13 cellular contexts compared by ENCODE assay signal in the genomic region with DNA sequence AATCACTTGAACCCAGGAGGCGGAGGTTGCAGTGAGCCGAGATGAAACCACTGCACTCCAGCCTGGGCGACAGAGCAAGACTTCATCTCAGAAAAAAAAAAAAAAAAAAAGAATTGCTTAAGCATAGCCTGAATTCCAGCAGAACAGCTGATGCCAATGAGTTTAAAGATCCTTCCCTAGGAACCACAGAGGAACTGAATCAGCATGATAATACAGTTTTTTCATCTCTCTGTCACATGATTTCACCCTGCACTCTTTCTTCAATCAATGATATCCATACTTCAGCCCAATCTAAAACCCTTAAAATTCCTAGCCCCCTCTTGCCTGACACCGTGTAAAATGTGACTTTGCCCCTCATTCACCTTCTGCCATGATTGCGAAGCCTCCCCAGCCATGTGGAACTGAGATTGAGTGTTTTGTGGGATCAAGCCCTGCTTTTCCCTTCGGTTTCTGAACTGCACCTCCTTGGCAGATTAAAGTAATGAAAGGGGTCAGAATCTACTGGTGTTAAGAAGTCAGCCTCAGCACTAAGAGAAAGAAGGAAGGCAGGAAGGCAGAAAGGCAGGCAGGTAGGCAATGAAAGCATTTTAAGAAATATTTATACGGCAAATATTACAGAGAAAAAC. TPM values are rescaled to one million over a fixed set of nuclear protein-coding genes. Genes with fewer than 3 reads are reported as not detected.
DNase-seq lines count a peak whose midpoint lies in the region; ATAC-seq and TF ChIP-seq lines count a peak whose summit lies in the region.
"Had no signal": no experiment of that assay in that cellular context is flagged by ENCODE, and none has a peak within 500 bp of the region (broad histone marks: within the 10 kb centered on the region; RNA-seq: fewer than 3 reads in every experiment).

No MANE protein-coding gene starts in this region.

- H3K27me3 ChIP-seq in brain microvascular endothelial cell (replicated peaks) (no peaks in the 10 kb centered on the region), body of pancreas (no peaks in the 10 kb centered on the region), Caco-2 (replicated peaks; ENCODE audit: control insufficient read depth, insufficient read depth, low read length) (no peaks in the 10 kb centered on the region)
- H3K27me3 ChIP-seq: BLaER1 treated with 17β-estradiol and CSF1 and Interleukin-3, amounts not matched to agents 10 nM and 100 nM; gastrocnemius medialis had no signal

- H3K27ac Mint-ChIP-seq in Caco-2 (ENCODE audit: unreplicated experiment), result no peak overlapping the region
- H3K27ac Mint-ChIP-seq: activated naive CD8-positive, alpha-beta T cell treated with anti-CD3 and anti-CD28 coated beads, Interleukin-2, amount 50 U/mL, for 24 hours; stimulated activated naive CD8-positive, alpha-beta T cell treated with anti-CD3 and anti-CD28 coated beads, Interleukin-15, Interleukin-2, amounts not matched to agents 100 ng/mL and 50 ng/mL, for 24 hours had no signal

- WGBS in body of pancreas, 2 donors, result 77 to 90% methylated on average over 7 of the region's 7 CpGs

- no peaks in the 10 kb centered on the region for H3K9me3 Mint-ChIP-seq in Caco-2 (ENCODE audit: unreplicated experiment)
- H3K9me3 Mint-ChIP-seq: activated naive CD8-positive, alpha-beta T cell treated with anti-CD3 and anti-CD28 coated beads, Interleukin-2, amount 50 U/mL, for 24 hours; stimulated activated naive CD8-positive, alpha-beta T cell treated with anti-CD3 and anti-CD28 coated beads, Interleukin-15, Interleukin-2, amounts not matched to agents 100 ng/mL and 50 ng/mL, for 24 hours had no signal

- no peak for TF ChIP-seq CTCF in brain microvascular endothelial cell (IDR thresholded peaks at IDR 0.05; ENCODE audit: low read depth, low read length, missing control alignments)
- TF ChIP-seq CTCF in body of pancreas (IDR thresholded peaks at IDR 0.05), result no peak
- no peak for TF ChIP-seq CTCF in Caco-2 (IDR thresholded peaks at IDR 0.05; ENCODE audit: insufficient read depth in 1 of 2, low read depth in 1 of 2, low read length in 1 of 2, severe bottlenecking in 1 of 2, unreplicated experiment in 1 of 2)

- H3K9me3 ChIP-seq in body of pancreas (no peaks in the 10 kb centered on the region), Caco-2 (no peaks in the 10 kb centered on the region)
- H3K9me3 ChIP-seq: BLaER1 treated with 17β-estradiol and CSF1 and Interleukin-3, amounts not matched to agents 10 nM and 100 nM; gastrocnemius medialis had no signal

- H3K36me3 ChIP-seq in brain microvascular endothelial cell (replicated peaks) (no peaks in the 10 kb centered on the region), body of pancreas (replicated peaks in 1 of 2; ENCODE audit: insufficient read depth in 1 of 2, low read depth in 2 of 2) (no peaks in the 10 kb centered on the region), Caco-2 (ENCODE audit: control insufficient read depth, insufficient read depth, low read length) (no peaks in the 10 kb centered on the region)
- H3K36me3 ChIP-seq: BLaER1 treated with 17β-estradiol and CSF1 and Interleukin-3, amounts not matched to agents 10 nM and 100 nM; gastrocnemius medialis had no signal

- peak; percentile 81 for DNase-seq in AG08395 (ENCODE audit: low spot score)
- DNase-seq in HT1080 (ENCODE audit: low read depth), result peak; percentile 62
- peak; percentile 60 for DNase-seq in brain microvascular endothelial cell
- peak; percentile 82 for DNase-seq in iris pigment epithelial cell (ENCODE audit: low read depth)
- DNase-seq in hippocampal formation (lab: John Stamatoyannopoulos, UW), result no peak
- no peak for DNase-seq in body of pancreas
- DNase-seq in Caco-2, result no peak
- DNase-seq in activated CD8-positive, alpha-beta memory T cell treated with anti-CD3 and anti-CD28 coated beads, Interleukin-2, amount 50 U/mL, for 48 hours, result no peak
- DNase-seq: activated naive CD8-positive, alpha-beta T cell treated with anti-CD3 and anti-CD28 coated beads, Interleukin-2, amount 50 U/mL, for 24 hours; gastrocnemius medialis; SHP77 treated with DMSO at 0.1 percent for 48 hours had no signal

- intact Hi-C loops in body of pancreas (cut with DNase I), result no loop called here
- intact Hi-C loops in Caco-2 (cut with micrococcal nuclease; ENCODE audit: unreplicated experiment), result no loop called here

- in situ Hi-C loops in brain microvascular endothelial cell (cut with HindIII; ENCODE audit: low pct_ligation_motif_present, low sequenced_read_pairs), result loop anchor here (25.0 kb wide), 1 partner anchor 362 kb away; no protein-coding TSS in a partner anchor

- no peak for TF ChIP-seq POLR2A in body of pancreas (IDR thresholded peaks at IDR 0.05)

- no peak overlapping the region for H3K4me3 Mint-ChIP-seq in Caco-2 (ENCODE audit: unreplicated experiment)
- H3K4me3 Mint-ChIP-seq: activated naive CD8-positive, alpha-beta T cell treated with anti-CD3 and anti-CD28 coated beads, Interleukin-2, amount 50 U/mL, for 24 hours; stimulated activated naive CD8-positive, alpha-beta T cell treated with anti-CD3 and anti-CD28 coated beads, Interleukin-15, Interleukin-2, amounts not matched to agents 100 ng/mL and 50 ng/mL, for 24 hours had no signal

- peak overlapping the region; percentile 12 for H3K27ac ChIP-seq in brain microvascular endothelial cell
- no peak overlapping the region for H3K27ac ChIP-seq in body of pancreas
- H3K27ac ChIP-seq: gastrocnemius medialis had no signal

- CTCF ChIA-PET in Caco-2 (lab: Charles Lee), result no interaction called here

- H3K4me1 Mint-ChIP-seq in Caco-2 (ENCODE audit: low read depth, unreplicated experiment), result no peaks in the 10 kb centered on the region
- H3K4me1 Mint-ChIP-seq: activated naive CD8-positive, alpha-beta T cell treated with anti-CD3 and anti-CD28 coated beads, Interleukin-2, amount 50 U/mL, for 24 hours had no signal

- POLR2A ChIA-PET in Caco-2 (lab: Charles Lee), result no interaction called here

- H3K4me3 ChIP-seq in brain microvascular endothelial cell (ENCODE audit: low read depth, low read length) (no peak overlapping the region), body of pancreas (no peak overlapping the region), Caco-2 (ENCODE audit: low read depth, low read length) (no peak overlapping the region)
- H3K4me3 ChIP-seq: BLaER1 treated with 17β-estradiol and CSF1 and Interleukin-3, amounts not matched to agents 10 nM and 100 nM; gastrocnemius medialis had no signal

- no TSS peak for BruUV-seq in Caco-2 (replicated peaks; lab: Mats Ljungman, UMichigan)

- H3K4me1 ChIP-seq in body of pancreas (peaks cover 6% of the 10 kb centered on the region), Caco-2 (0 out of 2 replicates have a peak, but pooled peaks cover 4% of the 10 kb centered on the region)
- H3K4me1 ChIP-seq: gastrocnemius medialis had no signal

- no peak for ATAC-seq in body of pancreas
- ATAC-seq: activated naive CD8-positive, alpha-beta T cell treated with anti-CD3 and anti-CD28 coated beads, Interleukin-2, amount 50 U/mL, for 24 hours; gastrocnemius medialis had no signal

- H3K27me3 Mint-ChIP-seq in Caco-2 (ENCODE audit: insufficient read depth, unreplicated experiment), result no peaks in the 10 kb centered on the region
- H3K27me3 Mint-ChIP-seq: activated naive CD8-positive, alpha-beta T cell treated with anti-CD3 and anti-CD28 coated beads, Interleukin-2, amount 50 U/mL, for 24 hours; stimulated activated naive CD8-positive, alpha-beta T cell treated with anti-CD3 and anti-CD28 coated beads, Interleukin-15, Interleukin-2, amounts not matched to agents 100 ng/mL and 50 ng/mL, for 24 hours had no signal

- no peaks in the 10 kb centered on the region for H3K36me3 Mint-ChIP-seq in Caco-2 (ENCODE audit: insufficient read depth, unreplicated experiment)

RNA-seq across cellular contexts. Expression of a gene that starts 20.9 kb away (rescaled TPM):
- 10.9 and 14.8 TPM in 2 replicates for total RNA-seq in HT1080 (2014; rRNA removed; shearing (Covaris generic))
- 7.5 and 10.7 TPM in 2 replicates for polyA plus RNA-seq in HT1080 (2015; cell fraction: cytosol; rRNA removed)
- 23.2 and 31.6 TPM in 2 replicates for polyA plus RNA-seq in HT1080 (2015; cell fraction: nucleus; rRNA removed)
- total RNA-seq in body of pancreas, result 10 to 100 TPM; 40.0 to 64.9 TPM
- total RNA-seq in Caco-2 (2022), result 30.0 and 33.1 TPM in 2 replicates

Comparison
In these comparisons a context has a peak if more than half of its experiments do, and no peak if none do; other contexts are left out.
1. DNase-seq: peak in AG08395 (single experiment), HT1080 (single experiment), brain microvascular endothelial cell (single experiment) and iris pigment epithelial cell (single experiment); none in hippocampal formation (0 of 2), body of pancreas (0 of 4), Caco-2 (0 of 2) and activated CD8-positive, alpha-beta memory T cell treated with anti-CD3 and anti-CD28 coated beads, Interleukin-2, amount 50 U/mL, for 48 hours (single experiment).